ENCODE assay signal across 9 cellular contexts in the genomic region with DNA sequence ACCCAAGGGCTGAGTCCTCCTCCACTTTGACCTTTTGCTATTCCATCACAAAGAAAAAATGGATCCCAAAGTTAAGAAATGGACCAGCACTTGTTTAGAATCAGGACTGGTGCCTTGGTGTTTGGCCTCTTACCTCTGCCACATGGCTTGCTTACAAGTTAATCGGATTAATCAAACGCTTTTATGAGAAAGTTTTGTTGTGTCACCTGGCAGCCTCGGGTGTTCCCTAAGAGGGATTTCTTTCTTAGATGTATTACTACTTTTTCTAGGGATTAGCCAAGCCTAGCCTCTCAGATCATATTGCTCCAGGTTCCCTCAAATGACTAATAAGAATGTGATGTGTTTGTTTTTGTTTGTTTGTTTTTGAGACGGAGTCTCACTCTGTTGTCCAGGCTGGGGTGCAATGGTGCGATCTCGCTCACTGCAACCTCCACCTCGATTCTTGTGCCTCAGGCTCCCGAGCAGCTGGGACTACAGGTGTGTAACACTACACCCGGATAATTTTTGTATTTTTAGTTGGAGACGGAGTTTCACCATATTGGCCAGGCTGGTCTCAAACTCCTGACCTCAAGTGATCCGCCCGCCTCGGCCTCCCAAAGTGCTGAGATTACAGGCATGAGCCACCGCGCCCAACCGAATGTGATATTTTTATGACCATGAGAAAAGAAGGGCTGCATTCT. TPM values are rescaled to one million over a fixed set of nuclear protein-coding genes. Genes with fewer than 3 reads are reported as not detected.
DNase-seq lines count a peak whose midpoint lies in the region; ATAC-seq, FAIRE-seq and TF ChIP-seq lines count a peak whose summit lies in the region.
"Had no signal": no experiment of that assay in that cellular context is flagged by ENCODE, and none has a peak within 500 bp of the region (broad histone marks: within the 10 kb centered on the region; RNA-seq: fewer than 3 reads in every experiment).

No MANE protein-coding gene starts in this region.

- peaks cover 56% of the 10 kb centered on the region for H3K4me1 ChIP-seq in CD4-positive, alpha-beta memory T cell (ENCODE audit: insufficient read depth, low read length)
- H3K4me1 ChIP-seq in effector memory CD4-positive, alpha-beta T cell (ENCODE audit: control insufficient read depth, insufficient read depth, low read length, poor library complexity, severe bottlenecking): peaks cover 11% of the 10 kb centered on the region

- TF ChIP-seq POLR2A in GM12892 (IDR thresholded peaks at IDR 0.05; ENCODE audit: low read depth, low read length): no peak

- POLR2A ChIA-PET in CD4-positive, alpha-beta memory T cell (lab: Charles Lee; ENCODE audit: partially characterized antibody): interaction anchor here (0.6 to 6.5 kb wide), 21 partner anchors 12 to 940 kb away, joined by 3 to 181 read pairs (median 10); a partner anchor contains a TSS

- no peak for DNase-seq in CD4-positive, alpha-beta memory T cell
- DNase-seq in NCI-H82 (lab: John Stamatoyannopoulos, UW): peak; percentile 92
- DNase-seq in effector memory CD4-positive, alpha-beta T cell: no peak
- DNase-seq in neural crest cell (ENCODE audit: low read depth, low spot score): no peak
- DNase-seq in effector CD4-positive, alpha-beta T cell: no peak
- no peak for DNase-seq in GM19240 (ENCODE audit: insufficient read length, low spot score)
- DNase-seq in GM12892 (ENCODE audit: insufficient read length): no peak

- peak overlapping the region; percentile 90 for H3K27ac ChIP-seq in CD4-positive, alpha-beta memory T cell (ENCODE audit: low read depth, low read length)
- H3K27ac ChIP-seq in effector memory CD4-positive, alpha-beta T cell (ENCODE audit: insufficient read depth, low read length, poor library complexity, severe bottlenecking): peak overlapping the region; percentile 85

- intact Hi-C loops in CD4-positive, alpha-beta memory T cell (cut with micrococcal nuclease): loop anchor here (1.0 to 10.0 kb wide), 7 partner anchors 29 to 484 kb away; a partner anchor contains a TSS

- CTCF ChIA-PET in CD4-positive, alpha-beta memory T cell (lab: Charles Lee; ENCODE audit: partially characterized antibody): interaction anchor here (0.7 to 5.0 kb wide), 9 partner anchors 12 to 197 kb away, joined by 3 to 50 read pairs (median 7); no protein-coding TSS in a partner anchor

- TF ChIP-seq CTCF in neural crest cell (conservative IDR thresholded peaks at IDR 0.05): no peak

- H3K4me3 Mint-ChIP-seq in CD4-positive, alpha-beta memory T cell: peak overlapping the region; percentile 89 to 98 (median 93)
- peak overlapping the region; percentile 97 for H3K4me3 Mint-ChIP-seq in neural crest cell

- H3K27ac Mint-ChIP-seq in CD4-positive, alpha-beta memory T cell: peak overlapping the region; percentile 89 to 99 (median 97)
- no peak overlapping the region for H3K27ac Mint-ChIP-seq in neural crest cell (ENCODE audit: unreplicated experiment)

- H3K4me3 ChIP-seq in CD4-positive, alpha-beta memory T cell (ENCODE audit: low read length in 2 of 2): peak overlapping the region; percentile 83 to 90
- H3K4me3 ChIP-seq in effector memory CD4-positive, alpha-beta T cell (ENCODE audit: insufficient read depth, low read depth, low read length, poor library complexity, severe bottlenecking): peak overlapping the region; percentile 92

- H3K36me3 Mint-ChIP-seq in CD4-positive, alpha-beta memory T cell: peaks cover 16 to 53% of the 10 kb centered on the region in 2 donors
- H3K36me3 Mint-ChIP-seq in neural crest cell (ENCODE audit: low read depth): peaks cover 7% of the 10 kb centered on the region

- H3K4me1 Mint-ChIP-seq in CD4-positive, alpha-beta memory T cell: peaks cover 39 to 73% (median 53%) of the 10 kb centered on the region in 4 donors
- peaks cover 45% of the 10 kb centered on the region for H3K4me1 Mint-ChIP-seq in neural crest cell

- H3K27me3 ChIP-seq in CD4-positive, alpha-beta memory T cell (ENCODE audit: insufficient read depth, low read length): no peaks in the 10 kb centered on the region
- no peaks in the 10 kb centered on the region for H3K27me3 ChIP-seq in effector memory CD4-positive, alpha-beta T cell (replicated peaks; ENCODE audit: control insufficient read depth, insufficient read depth, low read length, poor library complexity, severe bottlenecking)

- peaks cover 5% of the 10 kb centered on the region for H3K36me3 ChIP-seq in CD4-positive, alpha-beta memory T cell (ENCODE audit: insufficient read depth, low read length)
- H3K36me3 ChIP-seq in effector memory CD4-positive, alpha-beta T cell (ENCODE audit: control insufficient read depth, insufficient read depth, low read length): peaks cover 8% of the 10 kb centered on the region

- peaks cover 3 to 6% of the 10 kb centered on the region in 2 donors for H3K27me3 Mint-ChIP-seq in CD4-positive, alpha-beta memory T cell
- peaks cover 18% of the 10 kb centered on the region for H3K27me3 Mint-ChIP-seq in neural crest cell (ENCODE audit: low read depth)

- no peaks in the 10 kb centered on the region for H3K9me3 ChIP-seq in CD4-positive, alpha-beta memory T cell (ENCODE audit: control insufficient read depth in 1 of 2, low read length in 2 of 2)
- no peaks in the 10 kb centered on the region for H3K9me3 ChIP-seq in effector memory CD4-positive, alpha-beta T cell (ENCODE audit: control insufficient read depth, low read length)

- peaks cover 0 to 9% (median 1%) of the 10 kb centered on the region in 8 donors for H3K9me3 Mint-ChIP-seq in CD4-positive, alpha-beta memory T cell
- no peaks in the 10 kb centered on the region for H3K9me3 Mint-ChIP-seq in neural crest cell

- no peak for ATAC-seq in GM21825 (IDR thresholded peaks at IDR 0.05; ENCODE audit: unreplicated experiment)

- FAIRE-seq in GM12892 (lab: Jason Lieb, UNC): no peak

RNA-seq across cellular contexts. Expression of a gene that starts 0.9 kb away (rescaled TPM):
- total RNA-seq in CD4-positive, alpha-beta memory T cell: 100 to 1,000 TPM; 102 to 105 TPM
- 100 to 1,000 TPM; 154 to 305 TPM for polyA plus RNA-seq in CD4-positive, alpha-beta memory T cell
- total RNA-seq in neural crest cell: 49.7 and 50.1 TPM in 2 replicates
- polyA plus RNA-seq in GM12892 (2012; ENCODE audit: missing spikeins): 93.1 TPM

RNA-seq across cellular contexts. Expression of a gene that starts 39.0 kb away (rescaled TPM):
- not detected for total RNA-seq in CD4-positive, alpha-beta memory T cell
- polyA plus RNA-seq in CD4-positive, alpha-beta memory T cell: under 1 TPM in 1 of 2 donors, not detected in 1; 0.08 TPM
- not detected in 2 replicates for total RNA-seq in neural crest cell
- polyA plus RNA-seq in GM12892 (2012; ENCODE audit: missing spikeins): 0.70 TPM
- total RNA-seq: mucosa of gallbladder had no signal

RNA-seq across cellular contexts. Expression of a gene that starts 57.7 kb away (rescaled TPM):
- 10 to 100 TPM; 33.5 to 34.8 TPM for total RNA-seq in CD4-positive, alpha-beta memory T cell
- 10 to 100 TPM; 50.0 to 63.9 TPM for polyA plus RNA-seq in CD4-positive, alpha-beta memory T cell
- total RNA-seq in neural crest cell: 24.8 and 26.3 TPM in 2 replicates
- 17.6 TPM for polyA plus RNA-seq in GM12892 (2012; ENCODE audit: missing spikeins)
